In genomic region chr5:167982-168660, GRCh38 we compare ENCODE assay signal across 12 cellular contexts. TPM values are rescaled to one million over a fixed set of nuclear protein-coding genes. Genes with fewer than 3 reads are reported as not detected.
DNase-seq lines count a peak whose midpoint lies in the region; ATAC-seq and TF ChIP-seq lines count a peak whose summit lies in the region.
"Had no signal": no experiment of that assay in that cellular context is flagged by ENCODE, and none has a peak within 500 bp of the region (broad histone marks: within the 10 kb centered on the region; RNA-seq: fewer than 3 reads in every experiment).

No MANE protein-coding gene starts in this region.

- no peaks in the 10 kb centered on the region for H3K36me3 ChIP-seq in brain microvascular endothelial cell (replicated peaks)
- H3K36me3 ChIP-seq: heart right ventricle had no signal

- H3K36me3 Mint-ChIP-seq in T-cell, result no peaks in the 10 kb centered on the region
- H3K36me3 Mint-ChIP-seq: activated naive CD8-positive, alpha-beta T cell treated with anti-CD3 and anti-CD28 coated beads, Interleukin-2, amount 10 ng/mL, durations not matched to agents 7 days and 5 days; naive thymus-derived CD8-positive, alpha-beta T cell had no signal

- no peak overlapping the region for H3K4me3 Mint-ChIP-seq in T-cell
- H3K4me3 Mint-ChIP-seq: activated naive CD8-positive, alpha-beta T cell treated with anti-CD3 and anti-CD28 coated beads, Interleukin-2, amount 10 ng/mL, durations not matched to agents 7 days and 5 days; naive thymus-derived CD8-positive, alpha-beta T cell had no signal

- H3K9me3 Mint-ChIP-seq in T-cell, result no peaks in the 10 kb centered on the region
- H3K9me3 Mint-ChIP-seq: activated naive CD8-positive, alpha-beta T cell treated with anti-CD3 and anti-CD28 coated beads, Interleukin-2, amount 10 ng/mL, durations not matched to agents 7 days and 5 days; naive thymus-derived CD8-positive, alpha-beta T cell had no signal

- H3K27me3 ChIP-seq in brain microvascular endothelial cell (replicated peaks), result no peaks in the 10 kb centered on the region
- H3K27me3 ChIP-seq: heart right ventricle had no signal

- ATAC-seq in HG03039 (IDR thresholded peaks at IDR 0.05; ENCODE audit: unreplicated experiment) (no peak), T-cell (replicated peaks in 1 of 4) (no peak)
- ATAC-seq: naive thymus-derived CD8-positive, alpha-beta T cell had no signal

- in situ Hi-C loops in brain microvascular endothelial cell (cut with HindIII; ENCODE audit: low pct_ligation_motif_present, low sequenced_read_pairs), result no loop called here

- peak overlapping the region; percentile 99 for H3K27ac ChIP-seq in brain microvascular endothelial cell

- TF ChIP-seq CTCF in AG09319 (IDR thresholded peaks at IDR 0.05; ENCODE audit: low read depth, low read length), result no peak
- TF ChIP-seq CTCF in brain microvascular endothelial cell (IDR thresholded peaks at IDR 0.05; ENCODE audit: low read depth, low read length, missing control alignments), result no peak

- no peak overlapping the region for H3K27ac Mint-ChIP-seq in T-cell
- H3K27ac Mint-ChIP-seq: activated naive CD8-positive, alpha-beta T cell treated with anti-CD3 and anti-CD28 coated beads, Interleukin-2, amount 10 ng/mL, durations not matched to agents 7 days and 5 days had no signal

- peak; percentile 91 for DNase-seq in AG09319 (ENCODE audit: extremely low read depth, low read depth)
- peak; percentile 31 for DNase-seq in HPDE6-E6E7 (ENCODE audit: extremely low spot score)
- peak; percentile 97 for DNase-seq in brain microvascular endothelial cell
- DNase-seq in myocyte (ENCODE audit: low read depth), result peak; percentile 96
- DNase-seq in stimulated activated CD4-positive, alpha-beta T cell treated with anti-CD3 and anti-CD28 coated beads, Interleukin-12 subunit alpha, Interleukin-12 subunit beta, amount 100 ng/mL, for 4 hours, result no peak
- no peak for DNase-seq in NCI-H446 treated with DMSO at 0.1 percent for 48 hours (lab: John Stamatoyannopoulos, UW)
- no peak for DNase-seq in T-cell
- DNase-seq: activated naive CD8-positive, alpha-beta T cell treated with anti-CD3 and anti-CD28 coated beads, Interleukin-2, amount 10 ng/mL, durations not matched to agents 7 days and 5 days; heart right ventricle; Kasumi-1; naive thymus-derived CD8-positive, alpha-beta T cell had no signal

- POLR2A ChIA-PET in T-cell (lab: Charles Lee), result no interaction called here

- no peak overlapping the region for H3K4me3 ChIP-seq in brain microvascular endothelial cell (ENCODE audit: low read depth, low read length)
- H3K4me3 ChIP-seq: heart right ventricle had no signal

- CTCF ChIA-PET in T-cell (lab: Charles Lee), result no interaction called here

- no peaks in the 10 kb centered on the region for H3K4me1 Mint-ChIP-seq in T-cell
- H3K4me1 Mint-ChIP-seq: activated naive CD8-positive, alpha-beta T cell treated with anti-CD3 and anti-CD28 coated beads, Interleukin-2, amount 10 ng/mL, durations not matched to agents 7 days and 5 days; naive thymus-derived CD8-positive, alpha-beta T cell had no signal

- peaks cover 0 to 5% of the 10 kb centered on the region in 2 donors for H3K27me3 Mint-ChIP-seq in T-cell
- H3K27me3 Mint-ChIP-seq: activated naive CD8-positive, alpha-beta T cell treated with anti-CD3 and anti-CD28 coated beads, Interleukin-2, amount 10 ng/mL, durations not matched to agents 7 days and 5 days; naive thymus-derived CD8-positive, alpha-beta T cell had no signal

RNA-seq across cellular contexts. Expression of gene LRRC14B, which starts 23.2 kb away (rescaled TPM):
- total RNA-seq in myocyte (11.2 and 21.9 TPM in 2 replicates), T-cell (not detected)
- polyA plus RNA-seq in myocyte (2012), result 1.6 TPM
- total RNA-seq: naive thymus-derived CD8-positive, alpha-beta T cell had no signal

RNA-seq across cellular contexts. Expression of gene CCDC127, which starts 49.8 kb away (rescaled TPM):
- total RNA-seq in myocyte (7.8 and 7.9 TPM in 2 replicates), T-cell (1 to 10 TPM; 2.5 to 9.8 (median 6.3) TPM)
- 8.4 TPM for polyA plus RNA-seq in myocyte (2012)

RNA-seq across cellular contexts. Expression of gene SDHA, which starts 50.0 kb away (rescaled TPM):
- total RNA-seq in myocyte, result 142 and 184 TPM in 2 replicates
- polyA plus RNA-seq in myocyte (2012), result 117 TPM
- 100 to 1,000 TPM; 122 to 209 (median 140) TPM for total RNA-seq in T-cell

Comparison
In these comparisons a context has a peak if more than half of its experiments do, and no peak if none do; other contexts are left out.
1. DNase-seq: peak in AG09319 (single experiment), HPDE6-E6E7 (single experiment), brain microvascular endothelial cell (single experiment) and myocyte (single experiment); none in stimulated activated CD4-positive, alpha-beta T cell treated with anti-CD3 and anti-CD28 coated beads, Interleukin-12 subunit alpha, Interleukin-12 subunit beta, amount 100 ng/mL, for 4 hours (single experiment), NCI-H446 treated with DMSO at 0.1 percent for 48 hours (single experiment) and T-cell (0 of 34).
2. RNA of gene LRRC14B, which starts 23.2 kb away (total RNA-seq): 11.2 to 21.9 TPM in myocyte; not detected in T-cell; every median in the first group is over 10 times any median in the second.